ENCODE assay signal across 8 cellular contexts in genomic region chr7:29243777-29244655, GRCh38. TPM values are rescaled to one million over a fixed set of nuclear protein-coding genes. Genes with fewer than 3 reads are reported as not detected.
DNase-seq lines count a peak whose midpoint lies in the region; ATAC-seq, FAIRE-seq and TF ChIP-seq lines count a peak whose summit lies in the region.

No MANE protein-coding gene starts in this region.

- POLR2A ChIA-PET in HepG2 (lab: Yijun Ruan, JAX) = no interaction called here

- TF ChIP-seq RAD21 in HepG2 (CRISPR knock-in tag; IDR thresholded peaks at IDR 0.05) = no peak

- H3K4me2 ChIP-seq in HepG2 (ENCODE audit: low read depth, low read length) = no peak overlapping the region

- peaks cover 25% of the 10 kb centered on the region for H3K79me2 ChIP-seq in HepG2 (ENCODE audit: insufficient read depth, low read length)

- ATAC-seq in HepG2 (no peak), right lobe of liver (no peak), upper lobe of right lung (no peak)

- in situ Hi-C loops in HepG2 (cut with HindIII; ENCODE audit: extremely low pct_ligation_motif_present, low pct_unique_long_range_greater_than_20kb) = no loop called here

- H3K27me3 ChIP-seq in HepG2 (ENCODE audit: control insufficient read depth in 1 of 2, insufficient read depth in 2 of 2, low read length in 2 of 2) (no peaks in the 10 kb centered on the region), right lobe of liver (no peaks in the 10 kb centered on the region), upper lobe of right lung (no peaks in the 10 kb centered on the region), stomach (no peaks in the 10 kb centered on the region)

- H3K36me3 ChIP-seq in HepG2 (replicated peaks in 1 of 2; ENCODE audit: control insufficient read depth in 1 of 2, insufficient read depth in 2 of 2, low read length in 2 of 2) (peaks cover 5 to 18% of the 10 kb centered on the region in 2 experiments), right lobe of liver (no peaks in the 10 kb centered on the region), upper lobe of right lung (no peaks in the 10 kb centered on the region), stomach (no peaks in the 10 kb centered on the region)

- H3K27ac ChIP-seq in HepG2 (ENCODE audit: extremely low read length, insufficient read depth, low read length) = no peak overlapping the region
- no peak overlapping the region for H3K27ac ChIP-seq in right lobe of liver
- H3K27ac ChIP-seq in upper lobe of right lung = no peak overlapping the region
- no peak overlapping the region for H3K27ac ChIP-seq in stomach

- no TSS peak for BruUV-seq in HepG2 (replicated peaks; lab: Mats Ljungman, UMichigan)

- H3K9ac ChIP-seq in HepG2 (ENCODE audit: insufficient read depth, low read depth, low read length) = no peak overlapping the region

- H3K4me3 ChIP-seq in HepG2 (replicated peaks in 1 of 3; ENCODE audit: insufficient read depth in 1 of 3, low read depth in 2 of 3, low read length in 3 of 3) = no peak overlapping the region
- no peak overlapping the region for H3K4me3 ChIP-seq in right lobe of liver
- H3K4me3 ChIP-seq in upper lobe of right lung = no peak overlapping the region
- no peak overlapping the region for H3K4me3 ChIP-seq in stomach

- 96% methylated on average over 13 of the region's 13 CpGs for WGBS in HepG2 (ENCODE audit: low lambda C conversion rate)
- 57% methylated on average over 10 of the region's 13 CpGs for WGBS in right lobe of liver (ENCODE audit: insufficient coverage, low coverage, low lambda C conversion rate, missing lambda C conversion rate)
- WGBS in stomach, 5 donors = 74 to 78% (median 78%) methylated on average over 13 of the region's 13 CpGs

- no peak for FAIRE-seq in HepG2 (lab: Jason Lieb, UNC)

- no peaks in the 10 kb centered on the region for H3K9me3 ChIP-seq in HepG2 (ENCODE audit: low read length)
- no peaks in the 10 kb centered on the region for H3K9me3 ChIP-seq in right lobe of liver
- no peaks in the 10 kb centered on the region for H3K9me3 ChIP-seq in upper lobe of right lung
- no peaks in the 10 kb centered on the region for H3K9me3 ChIP-seq in stomach

- DNase-seq in HepG2 (ENCODE audit: low spot score) (no peak), right lobe of liver (no peak), T follicular helper cell (ENCODE audit: low read depth) (peak; percentile 12), germinal center (ENCODE audit: low spot score) (peak; percentile 40), upper lobe of right lung (no peak), glomerular visceral epithelial cell (ENCODE audit: extremely low spot score) (no peak), DMS114 treated with DMSO at 0.1 percent for 48 hours (lab: John Stamatoyannopoulos, UW; ENCODE audit: unreplicated experiment) (no peak), stomach (no peak)

- TF ChIP-seq EP300 in HepG2 (IDR thresholded peaks at IDR 0.05; ENCODE audit: low read depth in 2 of 2, low read length in 2 of 2) (no peak), HepG2 (CRISPR knock-in tag; IDR thresholded peaks at IDR 0.05; ENCODE audit: borderline replicate concordance) (no peak), stomach (IDR thresholded peaks at IDR 0.05) (no peak)

- H3K4me1 ChIP-seq in HepG2 (ENCODE audit: insufficient read depth, low read length) (peaks cover 53% of the 10 kb centered on the region), right lobe of liver (peaks cover 0 to 24% (median 11%) of the 10 kb centered on the region in 4 donors), upper lobe of right lung (no peaks in the 10 kb centered on the region), stomach (peaks cover 0 to 6% (median 3%) of the 10 kb centered on the region in 4 donors)

- intact Hi-C loops in HepG2 (cut with micrococcal nuclease; ENCODE audit: unreplicated experiment) = no loop called here
- intact Hi-C loops in right lobe of liver (cut with DNase I) = no loop called here
- intact Hi-C loops in upper lobe of right lung (cut with DNase I) = no loop called here
- intact Hi-C loops in stomach (cut with DNase I; ENCODE audit: low total_unique reads) = no loop called here

- TF ChIP-seq CTCF in HepG2 (CRISPR knock-in tag; IDR thresholded peaks at IDR 0.05) = peak; percentile 25; the same call in 1 of the 2 replicates
- TF ChIP-seq CTCF in right lobe of liver (IDR thresholded peaks at IDR 0.05) = peak in 2 of 4 donors; percentile 6 to 21
- peak; percentile 17 for TF ChIP-seq CTCF in upper lobe of right lung (IDR thresholded peaks at IDR 0.05)
- no peak for TF ChIP-seq CTCF in stomach (IDR thresholded peaks at IDR 0.05)

- no peaks in the 10 kb centered on the region for H4K20me1 ChIP-seq in HepG2 (ENCODE audit: insufficient read depth, low read length)

- no peak overlapping the region for H2AFZ ChIP-seq in HepG2 (ENCODE audit: low read length)

- CTCF ChIA-PET in HepG2 (lab: Yijun Ruan, JAX; ENCODE audit: low intra/inter-chr PET ratio, low total read pairs) = no interaction called here

- no peak for TF ChIP-seq POLR2A in HepG2 (IDR thresholded peaks at IDR 0.05; ENCODE audit: insufficient read depth in 1 of 2, low read depth in 2 of 2, low read length in 2 of 2)
- TF ChIP-seq POLR2A in right lobe of liver (IDR thresholded peaks at IDR 0.05) = no peak
- no peak for TF ChIP-seq POLR2A in stomach (IDR thresholded peaks at IDR 0.05)

TF ChIP-seq in HepG2, 621 proteins besides CTCF, POLR2A, EP300 and RAD21 (continues in another document):
- TF ChIP-seq PHF21A (CRISPR knock-in tag; IDR thresholded peaks at IDR 0.05) = no peak
- TF ChIP-seq ZFP1 (CRISPR knock-in tag; IDR thresholded peaks at IDR 0.05) = no peak
- no peak for TF ChIP-seq KLF9 (CRISPR knock-in tag; IDR thresholded peaks at IDR 0.05; ENCODE audit: low read depth)
- peak; percentile 25 for TF ChIP-seq RBM22 (optimal IDR thresholded peaks at IDR 0.05; ENCODE audit: low read length)
- no peak for TF ChIP-seq ZNF10 (CRISPR knock-in tag; IDR thresholded peaks at IDR 0.05; ENCODE audit: borderline replicate concordance, low read depth)
- TF ChIP-seq STAG1 (CRISPR knock-in tag; IDR thresholded peaks at IDR 0.05) = peak; percentile 47
- no peak for TF ChIP-seq ARID5B (CRISPR knock-in tag; IDR thresholded peaks at IDR 0.05)

RNA-seq across cellular contexts. Expression of gene CHN2, which starts 49.4 kb away (rescaled TPM):
- total RNA-seq in HepG2 (2016; rRNA removed; fragmentation: Illumina TruSeq; extraction: Trizol) (23.5 and 28.6 TPM in 2 replicates), right lobe of liver (10 to 100 TPM; 20.1 to 57.7 (median 31.5) TPM), upper lobe of right lung (14.4 TPM), stomach (10 to 100 TPM; 12.5 to 47.8 (median 23.2) TPM)
- 15.0 and 15.4 TPM in 2 replicates for total RNA-seq in HepG2 (2016; cell fraction: cytosol; rRNA removed; fragmentation: Illumina TruSeq; extraction: Trizol; ENCODE audit: low read depth)
- 22.0 and 23.2 TPM in 2 replicates for total RNA-seq in HepG2 (2016; cell fraction: insoluble cytoplasmic fraction; rRNA removed; fragmentation: Illumina TruSeq; extraction: Trizol)
- 19.9 and 22.8 TPM in 2 replicates for total RNA-seq in HepG2 (2016; cell fraction: membrane; rRNA removed; fragmentation: Illumina TruSeq; extraction: Trizol)
- total RNA-seq in HepG2 (2016; cell fraction: nucleus; rRNA removed; fragmentation: Illumina TruSeq; extraction: Trizol) = 29.6 and 33.8 TPM in 2 replicates
- polyA plus RNA-seq in HepG2 (2011; rRNA removed) (21.7 and 30.5 TPM in 2 replicates), stomach (1 to 10 TPM; 2.4 to 7.8 (median 5.2) TPM)
- polyA plus RNA-seq in HepG2 (2011; cell fraction: cytosol; rRNA removed) = 15.7 and 19.8 TPM in 2 replicates
- 16.7 and 17.0 TPM in 2 replicates for polyA plus RNA-seq in HepG2 (2011; cell fraction: nucleus; rRNA removed)
- polyA plus RNA-seq in HepG2 (2012) = 22.4 and 41.2 TPM in 2 replicates
- polyA plus RNA-seq in HepG2 (2016; cell fraction: cytosol; fragmentation: Illumina TruSeq; extraction: Trizol; ENCODE audit: low read depth) = 10.8 and 11.3 TPM in 2 replicates
- polyA plus RNA-seq in HepG2 (2016; cell fraction: insoluble cytoplasmic fraction; fragmentation: Illumina TruSeq; extraction: Trizol; ENCODE audit: low read depth) = 23.9 and 24.0 TPM in 2 replicates
- 15.8 and 19.6 TPM in 2 replicates for polyA plus RNA-seq in HepG2 (2016; cell fraction: membrane; fragmentation: Illumina TruSeq; extraction: Trizol; ENCODE audit: low read depth)
- 21.1 and 21.8 TPM in 2 replicates for polyA plus RNA-seq in HepG2 (2016; cell fraction: nucleus; fragmentation: Illumina TruSeq; extraction: Trizol; ENCODE audit: insufficient read depth, low read depth)
- 9.7 and 45.6 TPM in 2 replicates for polyA minus RNA-seq in HepG2 (2011; rRNA and poly(A)+ RNA removed; ENCODE audit: low replicate concordance)
- polyA minus RNA-seq in HepG2 (2011; cell fraction: cytosol; rRNA and poly(A)+ RNA removed) = 20.1 and 25.7 TPM in 2 replicates
- 96.8 and 105 TPM in 2 replicates for polyA minus RNA-seq in HepG2 (2011; cell fraction: nucleus; rRNA and poly(A)+ RNA removed)

Comparison
In these comparisons a context has a peak if more than half of its experiments do, and no peak if none do; other contexts are left out.
1. DNase-seq: peak in T follicular helper cell (single experiment) and germinal center (single experiment); none in HepG2 (single experiment), right lobe of liver (0 of 3), upper lobe of right lung (single experiment), glomerular visceral epithelial cell (single experiment), DMS114 treated with DMSO at 0.1 percent for 48 hours (single experiment) and stomach (single experiment).
2. CTCF ChIP-seq: peak in HepG2 (single experiment) and upper lobe of right lung (single experiment); none in stomach (0 of 7).